ENCODE assay signal across 20 cellular contexts in genomic region chr16:81460075-81460474, GRCh38.
"Had no signal": no experiment of that assay in that cellular context is flagged by ENCODE, and none has a peak within 500 bp of the region (broad histone marks: within the 10 kb centered on the region; RNA-seq: fewer than 3 reads in every experiment).

No MANE protein-coding gene starts in this region.

- DNase-seq: activated CD4-positive, alpha-beta memory T cell treated with anti-CD3 and anti-CD28 coated beads for 36 hours; activated CD4-positive, alpha-beta T cell treated with anti-CD3 and anti-CD28 coated beads for 36 hours; activated naive CD4-positive, alpha-beta T cell treated with anti-CD3 and anti-CD28 coated beads for 36 hours; activated naive CD8-positive, alpha-beta T cell treated with anti-CD3 and anti-CD28 coated beads, Interleukin-2, amount 50 U/mL, for 24 hours; aorta; dermis blood vessel endothelial cell; endodermal cell; islet precursor cell; left lung; pancreas; SK-N-SH; stimulated activated CD4-positive, alpha-beta T cell treated with anti-CD3 and anti-CD28 coated beads, Interleukin-12 subunit alpha, Interleukin-12 subunit beta, amount 100 ng/mL, for 4 hours; stimulated activated CD4-positive, alpha-beta T cell treated with anti-CD3 and anti-CD28 coated beads, Interleukin-2, amount 100 ng/mL, for 24 hours; T-helper 1 cell; T1000; thyroid gland; uterus had no signal

- ATAC-seq: activated naive CD8-positive, alpha-beta T cell treated with anti-CD3 and anti-CD28 coated beads, Interleukin-2, amount 50 U/mL, for 24 hours; left lung; pancreas had no signal

- H3K9me3 Mint-ChIP-seq: activated CD4-positive, alpha-beta memory T cell treated with anti-CD3 and anti-CD28 coated beads for 36 hours; activated naive CD4-positive, alpha-beta T cell treated with anti-CD3 and anti-CD28 coated beads for 36 hours; activated naive CD8-positive, alpha-beta T cell treated with anti-CD3 and anti-CD28 coated beads, Interleukin-2, amount 50 U/mL, for 24 hours; endodermal cell; neural progenitor cell had no signal

- H3K27ac ChIP-seq: neural progenitor cell, pancreas, thyroid gland, uterus, VCaP had no signal

- H3K36me3 ChIP-seq: neural progenitor cell, thyroid gland, uterus had no signal

- H3K27ac Mint-ChIP-seq: activated CD4-positive, alpha-beta memory T cell treated with anti-CD3 and anti-CD28 coated beads for 36 hours; activated CD4-positive, alpha-beta T cell treated with anti-CD3 and anti-CD28 coated beads for 36 hours; activated naive CD4-positive, alpha-beta T cell treated with anti-CD3 and anti-CD28 coated beads for 36 hours; endodermal cell had no signal

- H3K4me2 ChIP-seq: neural progenitor cell, SK-N-SH had no signal

- FAIRE-seq: frontal cortex, pancreas had no signal

- H3K9ac ChIP-seq: neural progenitor cell, SK-N-SH had no signal

- H2AFZ ChIP-seq: neural progenitor cell had no signal

- H3K9me3 ChIP-seq: left lung, pancreas, SK-N-SH, thyroid gland, uterus had no signal

- H3K4me3 Mint-ChIP-seq: activated CD4-positive, alpha-beta memory T cell treated with anti-CD3 and anti-CD28 coated beads for 36 hours; activated CD4-positive, alpha-beta T cell treated with anti-CD3 and anti-CD28 coated beads for 36 hours; activated naive CD4-positive, alpha-beta T cell treated with anti-CD3 and anti-CD28 coated beads for 36 hours; activated naive CD8-positive, alpha-beta T cell treated with anti-CD3 and anti-CD28 coated beads, Interleukin-2, amount 50 U/mL, for 24 hours; endodermal cell; neural progenitor cell had no signal

- H3K27me3 ChIP-seq: left lung, neural progenitor cell, pancreas, thyroid gland, uterus had no signal

- H3K27me3 Mint-ChIP-seq: activated CD4-positive, alpha-beta memory T cell treated with anti-CD3 and anti-CD28 coated beads for 36 hours; activated CD4-positive, alpha-beta T cell treated with anti-CD3 and anti-CD28 coated beads for 36 hours; activated naive CD8-positive, alpha-beta T cell treated with anti-CD3 and anti-CD28 coated beads, Interleukin-2, amount 50 U/mL, for 24 hours had no signal

- H3K4me3 ChIP-seq: left lung, neural progenitor cell, pancreas, thyroid gland, uterus had no signal

- H3K4me1 ChIP-seq: neural progenitor cell had no signal
